In genomic region chr16:84552135-84552534, GRCh38 we compare ENCODE assay signal across 19 cellular contexts. TPM values are rescaled to one million over a fixed set of nuclear protein-coding genes. Genes with fewer than 3 reads are reported as not detected.
A peak's percentile ranks its signal among the peaks of the same experiment; 100 is the strongest.
DNase-seq lines count a peak whose midpoint lies in the region; ATAC-seq and TF ChIP-seq lines count a peak whose summit lies in the region.
"Had no signal": no experiment of that assay in that cellular context is flagged by ENCODE, and none has a peak within 500 bp of the region (broad histone marks: within the 10 kb centered on the region; RNA-seq: fewer than 3 reads in every experiment).

No MANE protein-coding gene starts in this region.

- peaks cover 63% of the 10 kb centered on the region for H3K4me1 Mint-ChIP-seq in activated naive CD4-positive, alpha-beta T cell treated with anti-CD3 and anti-CD28 coated beads for 36 hours (ENCODE audit: low read depth)
- H3K4me1 Mint-ChIP-seq in T-helper 1 cell treated with Interleukin-12 subunit alpha and Interleukin-12 subunit beta and Interleukin-4 antibody, amounts not matched to agents 30 μg/mL and 1 μg/mL, for 36 hours (ENCODE audit: low read depth), result peaks cover 59% of the 10 kb centered on the region
- peaks cover 53% of the 10 kb centered on the region for H3K4me1 Mint-ChIP-seq in central memory CD8-positive, alpha-beta T cell
- peaks cover 59% of the 10 kb centered on the region for H3K4me1 Mint-ChIP-seq in stimulated activated effector memory CD8-positive, alpha-beta T cell treated with anti-CD3 and anti-CD28 coated beads, Interleukin-12 subunit alpha, Interleukin-12 subunit beta, amount 100 ng/mL, for 72 hours

- H3K27me3 ChIP-seq in prostate gland (replicated peaks; ENCODE audit: insufficient read depth), result no peaks in the 10 kb centered on the region
- H3K27me3 ChIP-seq: thyroid gland had no signal

- H3K4me3 ChIP-seq in prostate gland, result no peak overlapping the region
- H3K4me3 ChIP-seq: esophagus muscularis mucosa, thyroid gland had no signal

- ATAC-seq in central memory CD8-positive, alpha-beta T cell (replicated peaks; ENCODE audit: extremely low read depth, poor library complexity, severe bottlenecking), result no peak
- no peak for ATAC-seq in stimulated activated effector memory CD8-positive, alpha-beta T cell treated with anti-CD3 and anti-CD28 coated beads, Interleukin-12 subunit alpha, Interleukin-12 subunit beta, amount 100 ng/mL, for 72 hours
- ATAC-seq: activated CD4-positive, alpha-beta T cell treated with anti-CD3 and anti-CD28 coated beads for 36 hours had no signal

- H3K27ac ChIP-seq in prostate gland, result no peak overlapping the region
- H3K27ac ChIP-seq: esophagus muscularis mucosa, thyroid gland had no signal

- H3K4me3 Mint-ChIP-seq in activated naive CD4-positive, alpha-beta T cell treated with anti-CD3 and anti-CD28 coated beads for 36 hours, result peak overlapping the region; percentile 91
- H3K4me3 Mint-ChIP-seq in T-helper 1 cell treated with Interleukin-12 subunit alpha and Interleukin-12 subunit beta and Interleukin-4 antibody, amounts not matched to agents 30 μg/mL and 1 μg/mL, for 36 hours, result peak overlapping the region; percentile 96
- H3K4me3 Mint-ChIP-seq in central memory CD8-positive, alpha-beta T cell, result peak overlapping the region; percentile 88
- H3K4me3 Mint-ChIP-seq in stimulated activated effector memory CD8-positive, alpha-beta T cell treated with anti-CD3 and anti-CD28 coated beads, Interleukin-12 subunit alpha, Interleukin-12 subunit beta, amount 100 ng/mL, for 72 hours, result peak overlapping the region; percentile 83
- H3K4me3 Mint-ChIP-seq: activated CD4-positive, alpha-beta T cell treated with anti-CD3 and anti-CD28 coated beads for 36 hours; brain had no signal

- 59% methylated on average over 4 of the region's 4 CpGs for WGBS in prostate gland

- no peak for DNase-seq in activated naive CD4-positive, alpha-beta T cell treated with anti-CD3 and anti-CD28 coated beads for 36 hours
- no peak for DNase-seq in activated naive CD4-positive, alpha-beta T cell treated with Interleukin-2 at 50 U/mL for 16 hours
- DNase-seq in central memory CD8-positive, alpha-beta T cell (ENCODE audit: low spot score in 2 of 2), result no peak
- DNase-seq in stimulated activated effector memory CD8-positive, alpha-beta T cell treated with anti-CD3 and anti-CD28 coated beads, Interleukin-12 subunit alpha, Interleukin-12 subunit beta, amount 100 ng/mL, for 72 hours (ENCODE audit: low spot score in 2 of 2), result no peak
- no peak for DNase-seq in dermis blood vessel endothelial cell
- no peak for DNase-seq in prostate gland (ENCODE audit: low spot score)
- DNase-seq in AML-193 (lab: John Stamatoyannopoulos, UW), result no peak
- DNase-seq: activated CD4-positive, alpha-beta T cell treated with anti-CD3 and anti-CD28 coated beads for 36 hours; activated gamma-delta T cell; DMS153; NCI-H146; NCI-H2227 treated with DMSO at 0.1 percent for 48 hours; Right ventricle myocardium superior; stimulated activated CD4-positive, alpha-beta T cell treated with anti-CD3 and anti-CD28 coated beads, Interleukin-4, amount 100 ng/mL, for 4 hours; stimulated activated CD8-positive, alpha-beta memory T cell treated with anti-CD3 and anti-CD28 coated beads, Interleukin-4, amount 100 ng/mL, for 48 hours; thyroid gland had no signal

- H3K9me3 Mint-ChIP-seq in activated naive CD4-positive, alpha-beta T cell treated with anti-CD3 and anti-CD28 coated beads for 36 hours, result no peaks in the 10 kb centered on the region
- H3K9me3 Mint-ChIP-seq in T-helper 1 cell treated with Interleukin-12 subunit alpha and Interleukin-12 subunit beta and Interleukin-4 antibody, amounts not matched to agents 30 μg/mL and 1 μg/mL, for 36 hours, result no peaks in the 10 kb centered on the region
- H3K9me3 Mint-ChIP-seq in central memory CD8-positive, alpha-beta T cell, result no peaks in the 10 kb centered on the region
- H3K9me3 Mint-ChIP-seq in stimulated activated effector memory CD8-positive, alpha-beta T cell treated with anti-CD3 and anti-CD28 coated beads, Interleukin-12 subunit alpha, Interleukin-12 subunit beta, amount 100 ng/mL, for 72 hours, result no peaks in the 10 kb centered on the region
- H3K9me3 Mint-ChIP-seq: brain had no signal

- no peaks in the 10 kb centered on the region for H3K36me3 ChIP-seq in prostate gland
- H3K36me3 ChIP-seq: esophagus muscularis mucosa, thyroid gland had no signal

- H3K27me3 Mint-ChIP-seq in activated naive CD4-positive, alpha-beta T cell treated with anti-CD3 and anti-CD28 coated beads for 36 hours (ENCODE audit: low read depth), result no peaks in the 10 kb centered on the region
- no peaks in the 10 kb centered on the region for H3K27me3 Mint-ChIP-seq in T-helper 1 cell treated with Interleukin-12 subunit alpha and Interleukin-12 subunit beta and Interleukin-4 antibody, amounts not matched to agents 30 μg/mL and 1 μg/mL, for 36 hours (ENCODE audit: low read depth)
- no peaks in the 10 kb centered on the region for H3K27me3 Mint-ChIP-seq in central memory CD8-positive, alpha-beta T cell
- H3K27me3 Mint-ChIP-seq: activated CD4-positive, alpha-beta T cell treated with anti-CD3 and anti-CD28 coated beads for 36 hours had no signal

- CTCF ChIA-PET in activated naive CD4-positive, alpha-beta T cell treated with anti-CD3 and anti-CD28 coated beads for 36 hours (lab: Charles Lee), result interaction anchor here (1.3 to 4.0 kb wide), 7 partner anchors 32 to 70 kb away, joined by 4 to 22 read pairs (median 7); no protein-coding TSS in a partner anchor

- H3K27ac Mint-ChIP-seq in activated naive CD4-positive, alpha-beta T cell treated with anti-CD3 and anti-CD28 coated beads for 36 hours, result peak overlapping the region; percentile 90
- peak overlapping the region; percentile 95 for H3K27ac Mint-ChIP-seq in T-helper 1 cell treated with Interleukin-12 subunit alpha and Interleukin-12 subunit beta and Interleukin-4 antibody, amounts not matched to agents 30 μg/mL and 1 μg/mL, for 36 hours
- peak overlapping the region; percentile 73 for H3K27ac Mint-ChIP-seq in central memory CD8-positive, alpha-beta T cell (ENCODE audit: low read depth)
- H3K27ac Mint-ChIP-seq in stimulated activated effector memory CD8-positive, alpha-beta T cell treated with anti-CD3 and anti-CD28 coated beads, Interleukin-12 subunit alpha, Interleukin-12 subunit beta, amount 100 ng/mL, for 72 hours, result peak overlapping the region; percentile 85
- H3K27ac Mint-ChIP-seq: activated CD4-positive, alpha-beta T cell treated with anti-CD3 and anti-CD28 coated beads for 36 hours had no signal

- no peak for TF ChIP-seq CTCF in prostate gland (IDR thresholded peaks at IDR 0.05)

- H3K36me3 Mint-ChIP-seq in activated naive CD4-positive, alpha-beta T cell treated with anti-CD3 and anti-CD28 coated beads for 36 hours (ENCODE audit: low read depth), result peaks cover 9% of the 10 kb centered on the region
- H3K36me3 Mint-ChIP-seq in T-helper 1 cell treated with Interleukin-12 subunit alpha and Interleukin-12 subunit beta and Interleukin-4 antibody, amounts not matched to agents 30 μg/mL and 1 μg/mL, for 36 hours (ENCODE audit: low read depth), result peaks cover 40% of the 10 kb centered on the region
- H3K36me3 Mint-ChIP-seq in central memory CD8-positive, alpha-beta T cell (ENCODE audit: insufficient read depth), result peaks cover 14% of the 10 kb centered on the region
- peaks cover 42% of the 10 kb centered on the region for H3K36me3 Mint-ChIP-seq in stimulated activated effector memory CD8-positive, alpha-beta T cell treated with anti-CD3 and anti-CD28 coated beads, Interleukin-12 subunit alpha, Interleukin-12 subunit beta, amount 100 ng/mL, for 72 hours
- H3K36me3 Mint-ChIP-seq: brain had no signal

- no peaks in the 10 kb centered on the region for H3K9me3 ChIP-seq in prostate gland
- H3K9me3 ChIP-seq: esophagus muscularis mucosa, thyroid gland had no signal

- H3K4me1 ChIP-seq in prostate gland (replicated peaks), result no peaks in the 10 kb centered on the region
- H3K4me1 ChIP-seq: esophagus muscularis mucosa had no signal

- intact Hi-C loops in activated naive CD4-positive, alpha-beta T cell treated with anti-CD3 and anti-CD28 coated beads for 36 hours (cut with micrococcal nuclease), result loop anchor here (5.0 kb wide), 1 partner anchor 475 kb away; the partner anchor contains the start of gene KIAA0513
- intact Hi-C loops in prostate gland (cut with DNase I), result no loop called here

- TF ChIP-seq POLR2A in prostate gland (IDR thresholded peaks at IDR 0.05), result no peak

RNA-seq across cellular contexts. Expression of gene MEAK7, which starts 47.7 kb away (rescaled TPM):
- 1 to 10 TPM; 6.3 to 7.0 TPM for total RNA-seq in activated naive CD4-positive, alpha-beta T cell treated with anti-CD3 and anti-CD28 coated beads for 36 hours
- total RNA-seq in dermis blood vessel endothelial cell (14.5 and 24.1 TPM in 2 replicates), prostate gland (10 to 100 TPM; 12.4 to 13.7 TPM)
